Comparison of ENCODE assay signal across 14 cellular contexts in the genomic region with DNA sequence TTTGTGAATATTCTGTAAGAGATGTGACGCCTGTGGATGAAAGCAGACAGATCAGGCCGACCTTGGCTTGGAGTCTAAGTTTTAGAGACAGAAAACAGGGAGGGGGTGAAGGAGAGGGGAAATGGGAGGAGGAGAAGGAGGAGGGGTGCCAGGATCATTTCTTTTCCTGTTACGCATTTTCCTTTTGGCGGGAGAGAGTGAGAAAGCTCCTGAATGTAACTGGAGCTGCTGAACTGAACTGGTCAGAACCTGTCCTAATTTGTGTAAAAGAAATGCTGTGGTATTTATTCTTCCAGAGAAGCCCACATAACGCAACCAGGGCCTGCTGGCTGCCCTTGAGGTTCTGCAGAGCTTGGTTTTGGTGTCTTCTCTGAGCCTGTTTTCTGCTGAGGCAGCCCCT. TPM values are rescaled to one million over a fixed set of nuclear protein-coding genes. Genes with fewer than 3 reads are reported as not detected.
A peak's percentile ranks its signal among the peaks of the same experiment; 100 is the strongest.
DNase-seq lines count a peak whose midpoint lies in the region; ATAC-seq and TF ChIP-seq lines count a peak whose summit lies in the region.
"Had no signal": no experiment of that assay in that cellular context is flagged by ENCODE, and none has a peak within 500 bp of the region (broad histone marks: within the 10 kb centered on the region; RNA-seq: fewer than 3 reads in every experiment).

No MANE protein-coding gene starts in this region.

- H3K27ac Mint-ChIP-seq in activated CD4-positive, alpha-beta T cell treated with anti-CD3 and anti-CD28 coated beads, Interleukin-2, amount 10 ng/mL, durations not matched to agents 7 days and 5 days, result no peak overlapping the region

- TF ChIP-seq RAD21 in SK-N-SH (IDR thresholded peaks at IDR 0.05; ENCODE audit: low read length), result no peak

- H2AFZ ChIP-seq in SK-N-SH (ENCODE audit: low read depth), result no peak overlapping the region

- H3K9me3 ChIP-seq in SK-N-SH (no peaks in the 10 kb centered on the region), esophagus (ENCODE audit: control insufficient read depth in 2 of 2, insufficient read depth in 1 of 2, low read depth in 1 of 2, low read length in 1 of 2) (no peaks in the 10 kb centered on the region), testis (no peaks in the 10 kb centered on the region)
- H3K9me3 ChIP-seq: BLaER1 treated with 17β-estradiol and CSF1 and Interleukin-3, amounts not matched to agents 10 nM and 100 nM had no signal

- no peak for TF ChIP-seq POLR2A in testis (IDR thresholded peaks at IDR 0.05)

- H3K9me2 ChIP-seq in SK-N-SH, result no peaks in the 10 kb centered on the region

- TF ChIP-seq CTCF in SK-N-SH (IDR thresholded peaks at IDR 0.05), result no peak
- TF ChIP-seq CTCF in testis (IDR thresholded peaks at IDR 0.05), result no peak

- no peak for DNase-seq in SK-N-SH
- DNase-seq in lung microvascular endothelial cell (ENCODE audit: low read depth in 2 of 2), result peak; percentile 48 to 61
- peak; percentile 38 for DNase-seq in testis
- no peak for DNase-seq in nucleus accumbens (lab: John Stamatoyannopoulos, UW)
- DNase-seq in activated CD4-positive, alpha-beta T cell treated with anti-CD3 and anti-CD28 coated beads, Interleukin-2, amount 10 ng/mL, durations not matched to agents 7 days and 5 days, result no peak
- no peak for DNase-seq in NCI-H510A (lab: John Stamatoyannopoulos, UW)
- DNase-seq: activated CD8-positive, alpha-beta memory T cell treated with anti-CD3 and anti-CD28 coated beads, Interleukin-2, amount 50 U/mL, for 48 hours; effector CD8-positive, alpha-beta T cell; NCI-H1105; stimulated activated CD4-positive, alpha-beta T cell treated with anti-CD3 and anti-CD28 coated beads, Interleukin-2, amount 100 ng/mL, for 48 hours; stimulated activated naive CD4-positive, alpha-beta T cell had no signal

- H3K4me2 ChIP-seq in SK-N-SH, result peak overlapping the region; percentile 33; the same call in 1 of the 2 replicates
- H3K4me2 ChIP-seq: BLaER1 treated with 17β-estradiol and CSF1 and Interleukin-3, amounts not matched to agents 10 nM and 100 nM had no signal

- WGBS in SK-N-SH (ENCODE audit: low lambda C conversion rate), result 14% methylated on average over 5 of the region's 5 CpGs
- WGBS in esophagus, 2 donors, result 43 to 55% methylated on average over 5 of the region's 5 CpGs
- WGBS in testis, 2 donors, result 29 to 30% methylated on average over 5 of the region's 5 CpGs

- intact Hi-C loops in testis (cut with DNase I; ENCODE audit: low total_unique reads), result no loop called here

- CTCF ChIA-PET in SK-N-SH (lab: Yijun Ruan, JAX), result no interaction called here
- CTCF ChIA-PET in activated CD4-positive, alpha-beta T cell treated with anti-CD3 and anti-CD28 coated beads, Interleukin-2, amount 10 ng/mL, durations not matched to agents 7 days and 5 days (lab: Charles Lee), result interaction anchor here (1.0 to 1.1 kb wide), 2 partner anchors 18 to 23 kb away, joined by 3 read pairs; no protein-coding TSS in a partner anchor

- no peaks in the 10 kb centered on the region for H3K9me3 Mint-ChIP-seq in activated CD4-positive, alpha-beta T cell treated with anti-CD3 and anti-CD28 coated beads, Interleukin-2, amount 10 ng/mL, durations not matched to agents 7 days and 5 days

- H3K4me1 Mint-ChIP-seq in activated CD4-positive, alpha-beta T cell treated with anti-CD3 and anti-CD28 coated beads, Interleukin-2, amount 10 ng/mL, durations not matched to agents 7 days and 5 days, result no peaks in the 10 kb centered on the region

- no peaks in the 10 kb centered on the region for H4K20me1 ChIP-seq in SK-N-SH (ENCODE audit: insufficient read depth)

- H3K4me1 ChIP-seq in SK-N-SH (ENCODE audit: control insufficient read depth in 1 of 2, insufficient read depth in 2 of 2, low read depth in 1 of 2, low read length in 1 of 2) (peaks cover 0 to 6% of the 10 kb centered on the region in 2 experiments; a peak in 2 of 4 replicates), esophagus (ENCODE audit: control insufficient read depth in 2 of 2, insufficient read depth in 2 of 2, low read length in 1 of 2) (peaks cover 0 to 1% of the 10 kb centered on the region in 2 donors), testis (peaks cover 9% of the 10 kb centered on the region)
- H3K4me1 ChIP-seq: BLaER1 treated with 17β-estradiol and CSF1 and Interleukin-3, amounts not matched to agents 10 nM and 100 nM had no signal

- peaks cover 5% of the 10 kb centered on the region for H3F3A ChIP-seq in SK-N-SH (replicated peaks; ENCODE audit: insufficient read depth)

- peak overlapping the region in 1 of 2 experiments; percentile 31; a peak in 2 of 4 replicates for H3K27ac ChIP-seq in SK-N-SH (ENCODE audit: low read depth in 2 of 2, low read length in 1 of 2)
- H3K27ac ChIP-seq in esophagus (ENCODE audit: low read depth in 2 of 2, low read length in 1 of 2), result peak overlapping the region; percentile 40 to 56
- H3K27ac ChIP-seq in testis, result peak overlapping the region; percentile 42 to 83
- H3K27ac ChIP-seq: BLaER1 treated with 17β-estradiol and CSF1 and Interleukin-3, amounts not matched to agents 10 nM and 100 nM had no signal

- no peaks in the 10 kb centered on the region for H3K27me3 Mint-ChIP-seq in activated CD4-positive, alpha-beta T cell treated with anti-CD3 and anti-CD28 coated beads, Interleukin-2, amount 10 ng/mL, durations not matched to agents 7 days and 5 days

- H3K4me3 ChIP-seq in SK-N-SH (ENCODE audit: low read depth in 2 of 2, low read length in 1 of 2) (no peak overlapping the region), esophagus (ENCODE audit: low read depth in 1 of 2, low read length in 2 of 2) (no peak overlapping the region), testis (no peak overlapping the region)
- H3K4me3 ChIP-seq: BLaER1 treated with 17β-estradiol and CSF1 and Interleukin-3, amounts not matched to agents 10 nM and 100 nM had no signal

- H3K9ac ChIP-seq in SK-N-SH, result no peak overlapping the region
- H3K9ac ChIP-seq: BLaER1 treated with 17β-estradiol and CSF1 and Interleukin-3, amounts not matched to agents 10 nM and 100 nM had no signal

- H3K27me3 ChIP-seq in SK-N-SH (ENCODE audit: insufficient read depth) (no peaks in the 10 kb centered on the region; the same call in 1 of the 2 replicates), esophagus (ENCODE audit: control insufficient read depth in 1 of 2, insufficient read depth in 2 of 2, low read length in 2 of 2) (no peaks in the 10 kb centered on the region), testis (no peaks in the 10 kb centered on the region)
- H3K27me3 ChIP-seq: BLaER1 treated with 17β-estradiol and CSF1 and Interleukin-3, amounts not matched to agents 10 nM and 100 nM had no signal

- peaks cover 8% of the 10 kb centered on the region; the same call in 1 of the 2 replicates for H3K79me2 ChIP-seq in SK-N-SH (ENCODE audit: insufficient read depth)

- no peak overlapping the region for H3K4me3 Mint-ChIP-seq in activated CD4-positive, alpha-beta T cell treated with anti-CD3 and anti-CD28 coated beads, Interleukin-2, amount 10 ng/mL, durations not matched to agents 7 days and 5 days

- H3K36me3 Mint-ChIP-seq in activated CD4-positive, alpha-beta T cell treated with anti-CD3 and anti-CD28 coated beads, Interleukin-2, amount 10 ng/mL, durations not matched to agents 7 days and 5 days (ENCODE audit: low read depth), result no peaks in the 10 kb centered on the region

- H3K36me3 ChIP-seq in SK-N-SH (replicated peaks in 1 of 2; ENCODE audit: control insufficient read depth in 1 of 2, insufficient read depth in 2 of 2, low read length in 1 of 2), result no peaks in the 10 kb centered on the region
- no peaks in the 10 kb centered on the region for H3K36me3 ChIP-seq in esophagus (ENCODE audit: control insufficient read depth in 2 of 2, insufficient read depth in 2 of 2, low read length in 1 of 2)
- no peaks in the 10 kb centered on the region for H3K36me3 ChIP-seq in testis (ENCODE audit: low read depth, missing control alignments)
- H3K36me3 ChIP-seq: BLaER1 treated with 17β-estradiol and CSF1 and Interleukin-3, amounts not matched to agents 10 nM and 100 nM had no signal

- no peak for TF ChIP-seq EP300 in SK-N-SH (IDR thresholded peaks at IDR 0.05; ENCODE audit: borderline replicate concordance in 1 of 2, low read depth in 1 of 2, low read length in 1 of 2)

- ATAC-seq in GM21423 (IDR thresholded peaks at IDR 0.05; ENCODE audit: unreplicated experiment), result no peak

- POLR2A ChIA-PET in SK-N-SH (lab: Yijun Ruan, JAX), result no interaction called here
- POLR2A ChIA-PET in activated CD4-positive, alpha-beta T cell treated with anti-CD3 and anti-CD28 coated beads, Interleukin-2, amount 10 ng/mL, durations not matched to agents 7 days and 5 days (lab: Charles Lee), result no interaction called here

TF ChIP-seq in SK-N-SH, 30 proteins besides CTCF, POLR2A, EP300 and RAD21 (continues in another document):
- TF ChIP-seq CHD2 (IDR thresholded peaks at IDR 0.05; ENCODE audit: low read length, partially characterized antibody) (no peak), TCF12 (IDR thresholded peaks at IDR 0.05) (no peak), FOSL2 (IDR thresholded peaks at IDR 0.05; ENCODE audit: borderline replicate concordance, low read depth) (no peak), FOXM1 (IDR thresholded peaks at IDR 0.05; ENCODE audit: low read depth) (no peak), POLR2AphosphoS5 (IDR thresholded peaks at IDR 0.05; ENCODE audit: low read depth, low read length) (no peak), JUND (IDR thresholded peaks at IDR 0.05) (no peak), FOXJ3 (CRISPR knock-in tag; IDR thresholded peaks at IDR 0.05) (no peak)
- TF ChIP-seq, protein P1, sequence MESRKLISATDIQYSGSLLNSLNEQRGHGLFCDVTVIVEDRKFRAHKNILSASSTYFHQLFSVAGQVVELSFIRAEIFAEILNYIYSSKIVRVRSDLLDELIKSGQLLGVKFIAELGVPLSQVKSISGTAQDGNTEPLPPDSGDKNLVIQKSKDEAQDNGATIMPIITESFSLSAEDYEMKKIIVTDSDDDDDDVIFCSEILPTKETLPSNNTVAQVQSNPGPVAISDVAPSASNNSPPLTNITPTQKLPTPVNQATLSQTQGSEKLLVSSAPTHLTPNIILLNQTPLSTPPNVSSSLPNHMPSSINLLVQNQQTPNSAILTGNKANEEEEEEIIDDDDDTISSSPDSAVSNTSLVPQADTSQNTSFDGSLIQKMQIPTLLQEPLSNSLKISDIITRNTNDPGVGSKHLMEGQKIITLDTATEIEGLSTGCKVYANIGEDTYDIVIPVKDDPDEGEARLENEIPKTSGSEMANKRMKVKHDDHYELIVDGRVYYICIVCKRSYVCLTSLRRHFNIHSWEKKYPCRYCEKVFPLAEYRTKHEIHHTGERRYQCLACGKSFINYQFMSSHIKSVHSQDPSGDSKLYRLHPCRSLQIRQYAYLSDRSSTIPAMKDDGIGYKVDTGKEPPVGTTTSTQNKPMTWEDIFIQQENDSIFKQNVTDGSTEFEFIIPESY (IDR thresholded peaks at IDR 0.05; ENCODE audit: borderline replicate concordance, low read depth), result no peak

RNA-seq across cellular contexts. Expression of gene UTRN, which starts 41.9 kb away (rescaled TPM):
- 6.8 and 8.7 TPM in 2 replicates for polyA plus RNA-seq in SK-N-SH (2012; rRNA removed)
- 10.1 and 10.3 TPM in 2 replicates for polyA plus RNA-seq in SK-N-SH (2012; cell fraction: cytosol; rRNA removed)
- polyA plus RNA-seq in SK-N-SH (2012; cell fraction: nucleus; rRNA removed), result 9.0 and 18.6 TPM in 2 replicates
- 1 to 10 TPM; 9.3 to 9.8 TPM for polyA plus RNA-seq in esophagus
- total RNA-seq in lung microvascular endothelial cell, result 414 and 470 TPM in 2 replicates
- 100 to 1,000 TPM; 118 to 127 TPM for total RNA-seq in testis
- polyA plus RNA-seq in testis (ENCODE audit: insufficient read depth, low read depth, low replicate concordance), result 109 TPM
- total RNA-seq in activated CD4-positive, alpha-beta T cell treated with anti-CD3 and anti-CD28 coated beads, Interleukin-2, amount 10 ng/mL, durations not matched to agents 7 days and 5 days, result 100 to 1,000 TPM; 134 to 143 TPM

Comparison
In these comparisons a context has a peak if more than half of its experiments do, and no peak if none do; other contexts are left out.
1. DNase-seq: peak in lung microvascular endothelial cell (2 of 2) and testis (single experiment); none in SK-N-SH (single experiment), nucleus accumbens (0 of 56), activated CD4-positive, alpha-beta T cell treated with anti-CD3 and anti-CD28 coated beads, Interleukin-2, amount 10 ng/mL, durations not matched to agents 7 days and 5 days (single experiment) and NCI-H510A (single experiment).